ENCODE assay signal across 26 cellular contexts in genomic region chr17:49148171-49148570, GRCh38. TPM values are rescaled to one million over a fixed set of nuclear protein-coding genes. Genes with fewer than 3 reads are reported as not detected.
"Had no signal": no experiment of that assay in that cellular context is flagged by ENCODE, and none has a peak within 500 bp of the region (broad histone marks: within the 10 kb centered on the region; RNA-seq: fewer than 3 reads in every experiment).

No MANE protein-coding gene starts in this region.

- H3K36me3 ChIP-seq: ascending aorta, gastrocnemius medialis, heart left ventricle, pancreas, stomach, upper lobe of left lung, WERI-Rb-1 had no signal

- H3K27me3 ChIP-seq: ascending aorta, testis, upper lobe of left lung had no signal

- ATAC-seq: activated T-cell treated with anti-CD3 and anti-CD28 coated beads, Interleukin-2, amount 50 U/mL, for 72 hours; esophagus mucosa; gastrocnemius medialis; heart left ventricle; mucosa of descending colon; naive thymus-derived CD4-positive, alpha-beta T cell; pancreas; sciatic nerve; stimulated activated effector memory CD8-positive, alpha-beta T cell treated with anti-CD3 and anti-CD28 coated beads, Interleukin-12 subunit alpha, Interleukin-12 subunit beta, amount 100 ng/mL, for 72 hours had no signal

- FAIRE-seq: pancreas had no signal

- H3K4me1 Mint-ChIP-seq: immature natural killer cell; naive thymus-derived CD4-positive, alpha-beta T cell; stimulated activated effector memory CD8-positive, alpha-beta T cell treated with anti-CD3 and anti-CD28 coated beads, Interleukin-12 subunit alpha, Interleukin-12 subunit beta, amount 100 ng/mL, for 72 hours had no signal

- H3K9me3 ChIP-seq: ascending aorta, gastrocnemius medialis, heart left ventricle, mucosa of descending colon, pancreas, stomach, testis, upper lobe of left lung had no signal

- H3K27ac ChIP-seq: ascending aorta, gastrocnemius medialis, heart left ventricle, pancreas, stomach, testis, upper lobe of left lung, WERI-Rb-1 had no signal

- H3K4me3 ChIP-seq: ascending aorta, gastrocnemius medialis, heart left ventricle, mucosa of descending colon, pancreas, stomach, testis, upper lobe of left lung had no signal

- H3K36me3 Mint-ChIP-seq: immature natural killer cell; naive thymus-derived CD4-positive, alpha-beta T cell; stimulated activated effector memory CD8-positive, alpha-beta T cell treated with anti-CD3 and anti-CD28 coated beads, Interleukin-12 subunit alpha, Interleukin-12 subunit beta, amount 100 ng/mL, for 72 hours had no signal

- H3K4me1 ChIP-seq: ascending aorta, gastrocnemius medialis, heart left ventricle, pancreas, stomach, testis, upper lobe of left lung had no signal

- H3K27ac Mint-ChIP-seq: activated T-cell treated with anti-CD3 and anti-CD28 coated beads, Interleukin-2, amount 50 U/mL, for 72 hours; dendritic cell treated with granulocyte-macrophage colony-stimulating factor and Interleukin-4, amounts not matched to agents 40 ng/mL and 50 ng/mL, for 4 days; immature natural killer cell; naive thymus-derived CD4-positive, alpha-beta T cell; stimulated activated effector memory CD8-positive, alpha-beta T cell treated with anti-CD3 and anti-CD28 coated beads, Interleukin-12 subunit alpha, Interleukin-12 subunit beta, amount 100 ng/mL, for 72 hours had no signal

- H3K4me3 Mint-ChIP-seq: activated T-cell treated with anti-CD3 and anti-CD28 coated beads, Interleukin-2, amount 50 U/mL, for 72 hours; dendritic cell treated with granulocyte-macrophage colony-stimulating factor and Interleukin-4, amounts not matched to agents 40 ng/mL and 50 ng/mL, for 4 days; immature natural killer cell; naive thymus-derived CD4-positive, alpha-beta T cell; stimulated activated effector memory CD8-positive, alpha-beta T cell treated with anti-CD3 and anti-CD28 coated beads, Interleukin-12 subunit alpha, Interleukin-12 subunit beta, amount 100 ng/mL, for 72 hours had no signal

- DNase-seq: activated CD4-positive, alpha-beta T cell treated with anti-CD3 and anti-CD28 coated beads for 1 hour; activated CD8-positive, alpha-beta memory T cell treated with anti-CD3 and anti-CD28 coated beads for 24 hours; activated CD8-positive, alpha-beta memory T cell treated with anti-CD3 and anti-CD28 coated beads, Interleukin-2, amount 50 U/mL, for 48 hours; activated effector memory CD4-positive, alpha-beta T cell treated with anti-CD3 and anti-CD28 coated beads, Interleukin-2, amount 50 U/mL, for 16 hours; activated naive CD4-positive, alpha-beta T cell treated with anti-CD3 and anti-CD28 coated beads, Interleukin-2, amount 50 U/mL, for 16 hours; activated T-cell treated with anti-CD3 and anti-CD28 coated beads, Interleukin-2, amount 50 U/mL, for 72 hours; effector CD8-positive, alpha-beta T cell; gastrocnemius medialis; heart left ventricle; immature natural killer cell; mesenchymal stem cell; mucosa of descending colon; naive thymus-derived CD4-positive, alpha-beta T cell; pancreas; stimulated activated CD4-positive, alpha-beta T cell treated with anti-CD3 and anti-CD28 coated beads, Interleukin-4, amount 100 ng/mL, for 24 hours; stomach; testis; upper lobe of left lung; WERI-Rb-1 had no signal

RNA-seq across cellular contexts. Expression of gene B4GALNT2, which starts 15.6 kb away (rescaled TPM):
- total RNA-seq: activated T-cell treated with anti-CD3 and anti-CD28 coated beads, Interleukin-2, amount 50 U/mL, for 72 hours; ascending aorta; pulmonary artery endothelial cell; T-helper 2 cell treated with Interferon-gamma antibody and Interleukin-4, amounts not matched to agents 100 ng/mL and 5 ng/mL, for 36 hours had no signal
- polyA plus RNA-seq: heart left ventricle; immature natural killer cell; naive thymus-derived CD4-positive, alpha-beta T cell; pancreas had no signal
